In the genomic region with DNA sequence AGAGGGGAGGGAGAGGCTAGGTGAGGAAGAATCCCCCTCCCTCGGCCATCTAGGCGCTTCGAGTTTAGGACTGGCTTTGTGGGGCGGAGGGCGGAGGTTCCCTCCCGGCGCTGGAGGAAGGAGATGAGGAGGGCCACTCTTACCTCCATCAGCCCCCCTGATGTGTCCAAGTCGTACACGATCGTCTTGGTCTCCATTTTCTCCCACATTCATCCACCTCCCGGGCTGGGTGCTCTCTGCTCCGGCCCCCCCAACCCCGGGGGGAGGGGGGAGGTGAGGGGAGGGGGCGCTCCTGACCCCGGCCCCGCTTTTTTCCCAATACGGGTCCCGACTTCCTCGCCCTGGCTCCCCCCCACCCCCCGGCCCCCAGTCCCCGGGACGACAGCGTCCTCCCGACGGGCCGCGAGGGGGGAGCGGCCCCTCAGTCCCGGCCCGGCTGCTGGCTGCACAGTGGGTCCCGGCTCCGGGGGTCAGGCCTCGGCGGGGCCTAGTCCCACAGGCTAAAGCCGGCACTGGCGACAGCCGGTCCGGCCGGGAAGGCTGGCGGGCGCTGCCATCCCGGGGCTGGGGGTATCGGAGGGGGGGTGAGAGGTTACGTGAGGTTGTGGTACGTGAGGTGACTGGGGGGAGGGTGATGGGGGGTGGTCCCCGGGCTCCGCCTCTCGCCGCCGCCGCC, we compare ENCODE assay signal across 8 cellular contexts. TPM values are rescaled to one million over a fixed set of nuclear protein-coding genes. Genes with fewer than 3 reads are reported as not detected.
A peak's percentile ranks its signal among the peaks of the same experiment; 100 is the strongest.
DNase-seq lines count a peak whose midpoint lies in the region; ATAC-seq and TF ChIP-seq lines count a peak whose summit lies in the region.

No MANE protein-coding gene starts in this region.

- no peaks in the 10 kb centered on the region for H3K9me3 ChIP-seq in heart right ventricle
- H3K9me3 ChIP-seq in thymus (ENCODE audit: control insufficient read depth) = no peaks in the 10 kb centered on the region

- peak overlapping the region; percentile 93 for H3K4me3 Mint-ChIP-seq in activated naive CD8-positive, alpha-beta T cell treated with anti-CD3 and anti-CD28 coated beads, Interleukin-2, amount 10 ng/mL, durations not matched to agents 7 days and 5 days

- H3K4me1 ChIP-seq in heart right ventricle (peaks cover 13 to 42% (median 39%) of the 10 kb centered on the region in 9 donors), thymus (ENCODE audit: control insufficient read depth, insufficient read depth, low read length) (peaks cover 22% of the 10 kb centered on the region)

- intact Hi-C loops in heart right ventricle (cut with DNase I) = loop anchor here in 5 of 10 donors (5.0 to 10.0 kb wide), 4 partner anchors 224 to 616 kb away; partner anchors contain the start of genes NEK8 (in 4 of the 5), TLCD1 (in 4 of the 5), IFT20 (in 2 of the 5) and TNFAIP1 (in 2 of the 5)
- intact Hi-C loops in Right ventricle myocardium superior (cut with DNase I) = loop anchor here (5.0 kb wide), 1 partner anchor 224 kb away; the partner anchor contains the start of genes NEK8 and TLCD1

- ATAC-seq in heart right ventricle = peak in 2 of 8 donors; percentile 0 to 25
- no peak for ATAC-seq in Right ventricle myocardium superior (ENCODE audit: poor library complexity)
- no peak for ATAC-seq in activated naive CD8-positive, alpha-beta T cell treated with anti-CD3 and anti-CD28 coated beads, Interleukin-2, amount 10 ng/mL, durations not matched to agents 7 days and 5 days (ENCODE audit: low read depth)

- H3K4me3 ChIP-seq in heart right ventricle (peak overlapping the region; percentile 68 to 93 (median 88)), thymus (ENCODE audit: low read length) (peak overlapping the region; percentile 72)

- H3K9me3 Mint-ChIP-seq in activated naive CD8-positive, alpha-beta T cell treated with anti-CD3 and anti-CD28 coated beads, Interleukin-2, amount 10 ng/mL, durations not matched to agents 7 days and 5 days = no peaks in the 10 kb centered on the region

- no peaks in the 10 kb centered on the region for H3K27me3 Mint-ChIP-seq in activated naive CD8-positive, alpha-beta T cell treated with anti-CD3 and anti-CD28 coated beads, Interleukin-2, amount 10 ng/mL, durations not matched to agents 7 days and 5 days

- H3K36me3 Mint-ChIP-seq in activated naive CD8-positive, alpha-beta T cell treated with anti-CD3 and anti-CD28 coated beads, Interleukin-2, amount 10 ng/mL, durations not matched to agents 7 days and 5 days = peaks cover 21% of the 10 kb centered on the region

- H3K27me3 ChIP-seq in heart right ventricle (no peaks in the 10 kb centered on the region), layer of hippocampus (ENCODE audit: control insufficient read depth, insufficient read depth, low read length) (no peaks in the 10 kb centered on the region), thymus (ENCODE audit: control insufficient read depth, insufficient read depth) (no peaks in the 10 kb centered on the region)

- POLR2A ChIA-PET in activated naive CD8-positive, alpha-beta T cell treated with anti-CD3 and anti-CD28 coated beads, Interleukin-2, amount 10 ng/mL, durations not matched to agents 7 days and 5 days (lab: Charles Lee) = interaction anchor here (0.6 to 3.6 kb wide), 36 partner anchors 11 to 343 kb away, joined by 3 to 53 read pairs (median 4); partner anchors contain the start of genes BLTP2, DHRS13, FAM222B and FLOT2

- H3K27ac Mint-ChIP-seq in activated naive CD8-positive, alpha-beta T cell treated with anti-CD3 and anti-CD28 coated beads, Interleukin-2, amount 10 ng/mL, durations not matched to agents 7 days and 5 days = peak overlapping the region; percentile 96

- peaks cover 28% of the 10 kb centered on the region for H3K4me1 Mint-ChIP-seq in activated naive CD8-positive, alpha-beta T cell treated with anti-CD3 and anti-CD28 coated beads, Interleukin-2, amount 10 ng/mL, durations not matched to agents 7 days and 5 days

- H3K27ac ChIP-seq in heart right ventricle (peak overlapping the region; percentile 87 to 99 (median 94)), layer of hippocampus (ENCODE audit: low read depth, low read length) (peak overlapping the region; percentile 87), thymus (ENCODE audit: low read depth) (peak overlapping the region; percentile 92)

- 1% methylated on average over 39 to 51 of the region's 51 CpGs for WGBS in heart right ventricle, 2 donors
- under 1% methylated on average over 51 of the region's 51 CpGs for whole genome bisulfite sequencing in thymus

- peaks cover 0 to 19% (median 0%) of the 10 kb centered on the region in 9 donors for H3K36me3 ChIP-seq in heart right ventricle
- H3K36me3 ChIP-seq in thymus (ENCODE audit: control insufficient read depth, insufficient read depth) = peaks cover under 1% of the 10 kb centered on the region

- DNase-seq in heart right ventricle = no peak
- no peak for DNase-seq in Right ventricle myocardium superior
- DNase-seq in activated naive CD8-positive, alpha-beta T cell treated with anti-CD3 and anti-CD28 coated beads, Interleukin-2, amount 10 ng/mL, durations not matched to agents 7 days and 5 days = no peak
- DNase-seq in GM19238 (ENCODE audit: insufficient read length, low spot score) = no peak
- no peak for DNase-seq in cerebellar cortex (ENCODE audit: low spot score)
- no peak for DNase-seq in stimulated activated CD4-positive, alpha-beta T cell treated with anti-CD3 and anti-CD28 coated beads, Interleukin-2, amount 100 ng/mL, for 24 hours

- no peak for TF ChIP-seq CTCF in heart right ventricle (IDR thresholded peaks at IDR 0.05)

RNA-seq across cellular contexts. Expression of gene PHF12, which starts 0.4 kb away (rescaled TPM):
- 10 to 100 TPM; 18.4 to 28.0 (median 21.6) TPM for total RNA-seq in heart right ventricle
- 10 to 100 TPM in 1 of 2 donors, 1 to 10 TPM in 1; 7.3 to 11.2 TPM for polyA plus RNA-seq in heart right ventricle
- 14.8 TPM for total RNA-seq in Right ventricle myocardium superior
- 10 to 100 TPM; 98.6 to 99.9 TPM for total RNA-seq in activated naive CD8-positive, alpha-beta T cell treated with anti-CD3 and anti-CD28 coated beads, Interleukin-2, amount 10 ng/mL, durations not matched to agents 7 days and 5 days
- polyA plus RNA-seq in thymus = 32.4 TPM

RNA-seq across cellular contexts. Expression of gene DHRS13, which starts 48.0 kb away (rescaled TPM):
- total RNA-seq in heart right ventricle = 1 to 10 TPM; 1.1 to 5.6 (median 2.2) TPM
- 1 to 10 TPM; 5.4 to 5.5 TPM for polyA plus RNA-seq in heart right ventricle
- 2.9 TPM for total RNA-seq in Right ventricle myocardium superior
- 10 to 100 TPM; 31.6 to 32.0 TPM for total RNA-seq in activated naive CD8-positive, alpha-beta T cell treated with anti-CD3 and anti-CD28 coated beads, Interleukin-2, amount 10 ng/mL, durations not matched to agents 7 days and 5 days
- polyA plus RNA-seq in thymus = 18.9 TPM

RNA-seq across cellular contexts. Expression of gene FLOT2, which starts 53.4 kb away (rescaled TPM):
- total RNA-seq in heart right ventricle (100 to 1,000 TPM in 3 of 10 donors, 10 to 100 TPM in 7; 82.8 to 159 (median 90.7) TPM), Right ventricle myocardium superior (101 TPM)
- polyA plus RNA-seq in heart right ventricle (10 to 100 TPM; 38.3 to 51.6 TPM), thymus (82.1 TPM)
- 100 to 1,000 TPM; 195 to 216 TPM for total RNA-seq in activated naive CD8-positive, alpha-beta T cell treated with anti-CD3 and anti-CD28 coated beads, Interleukin-2, amount 10 ng/mL, durations not matched to agents 7 days and 5 days

RNA-seq across cellular contexts. Expression of gene SEZ6, which starts 54.9 kb away (rescaled TPM):
- total RNA-seq in heart right ventricle = not detected
- polyA plus RNA-seq in heart right ventricle = not detected
- not detected for total RNA-seq in Right ventricle myocardium superior
- not detected for total RNA-seq in activated naive CD8-positive, alpha-beta T cell treated with anti-CD3 and anti-CD28 coated beads, Interleukin-2, amount 10 ng/mL, durations not matched to agents 7 days and 5 days
- polyA plus RNA-seq in thymus = 0.48 TPM
